ENCODE assay signal across 3 cellular contexts in genomic region chr22:43637861-43638260, GRCh38.
"Had no signal": no experiment of that assay in that cellular context is flagged by ENCODE, and none has a peak within 500 bp of the region (broad histone marks: within the 10 kb centered on the region; RNA-seq: fewer than 3 reads in every experiment).

No MANE protein-coding gene starts in this region.

- DNase-seq: GDM1, GF-D8 had no signal

- H3K4me3 ChIP-seq: GM12878 had no signal

- ATAC-seq: GM12878 had no signal
